In genomic region chr20:24339179-24339578, GRCh38 we compare ENCODE assay signal across 15 cellular contexts.
"Had no signal": no experiment of that assay in that cellular context is flagged by ENCODE, and none has a peak within 500 bp of the region (broad histone marks: within the 10 kb centered on the region; RNA-seq: fewer than 3 reads in every experiment).

No MANE protein-coding gene starts in this region.

- H3K4me3 ChIP-seq: heart right ventricle, tibial artery had no signal

- DNase-seq: activated CD4-positive, alpha-beta memory T cell treated with anti-CD3 and anti-CD28 coated beads, Interleukin-2, amount 10 ng/mL, durations not matched to agents 7 days and 5 days; activated CD4-positive, alpha-beta T cell treated with anti-CD3 and anti-CD28 coated beads for 36 hours; activated effector memory CD4-positive, alpha-beta T cell treated with Interleukin-2 at 50 U/mL for 16 hours; activated T-cell treated with anti-CD3 and anti-CD28 coated beads, Interleukin-2, amount 50 U/mL, for 4 hours; brain microvascular endothelial cell; cortex of kidney; effector CD4-positive, alpha-beta T cell; heart right ventricle; natural killer cell; retina; stimulated activated CD4-positive, alpha-beta T cell treated with anti-CD3 and anti-CD28 coated beads, Interleukin-4, amount 100 ng/mL, for 1 hour; stimulated activated naive B cell treated with anti-CD40 and anti-IgM and Interleukin-4, amounts not matched to agents 10 μg/mL and 1 μg/mL and 100 μg/mL, for 72 hours; tibial artery had no signal

- H3K9me3 ChIP-seq: heart right ventricle, neutrophil, tibial artery had no signal

- H3K27ac ChIP-seq: brain microvascular endothelial cell, heart right ventricle, neutrophil, parathyroid adenoma, tibial artery had no signal

- ATAC-seq: activated CD4-positive, alpha-beta T cell treated with anti-CD3 and anti-CD28 coated beads for 36 hours; activated T-cell treated with anti-CD3 and anti-CD28 coated beads, Interleukin-2, amount 50 U/mL, for 4 hours; heart right ventricle; natural killer cell; stimulated activated naive B cell treated with anti-CD40 and anti-IgM and Interleukin-4, amounts not matched to agents 10 μg/mL and 1 μg/mL and 100 μg/mL, for 72 hours had no signal

- H3K4me1 ChIP-seq: heart right ventricle, parathyroid adenoma, tibial artery had no signal

- H3K27me3 ChIP-seq: brain microvascular endothelial cell, neutrophil, tibial artery had no signal

- H3K36me3 ChIP-seq: brain microvascular endothelial cell, heart right ventricle, neutrophil, tibial artery had no signal
